ENCODE assay signal across 15 cellular contexts in the genomic region with DNA sequence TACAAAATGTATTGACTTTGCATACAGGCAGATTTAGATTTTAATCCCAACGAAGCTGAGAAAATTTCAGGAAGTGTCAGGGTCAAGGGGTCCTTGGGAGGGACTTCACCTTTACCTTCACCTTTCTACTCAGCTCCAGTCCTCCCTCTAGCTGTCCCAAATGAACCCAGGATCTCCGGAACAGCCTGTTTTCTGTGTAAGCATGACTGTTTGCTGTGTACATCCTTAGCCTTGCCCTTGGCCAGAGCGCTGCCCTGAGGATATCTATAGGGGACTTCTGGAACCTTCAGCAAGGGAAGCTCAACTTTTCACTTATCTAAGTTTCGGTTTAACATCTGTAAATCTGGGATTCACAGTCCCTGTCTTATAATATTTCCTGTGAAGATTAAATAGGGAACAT.
A peak's percentile ranks its signal among the peaks of the same experiment; 100 is the strongest.
DNase-seq lines count a peak whose midpoint lies in the region; TF ChIP-seq lines count a peak whose summit lies in the region.
"Had no signal": no experiment of that assay in that cellular context is flagged by ENCODE, and none has a peak within 500 bp of the region (broad histone marks: within the 10 kb centered on the region; RNA-seq: fewer than 3 reads in every experiment).

No MANE protein-coding gene starts in this region.

- H3K27ac Mint-ChIP-seq in type B pancreatic cell = no peak overlapping the region
- H3K27ac Mint-ChIP-seq: CD14-positive monocyte; CD4-positive, alpha-beta memory T cell; HFFc6 had no signal

- H3K4me3 Mint-ChIP-seq in type B pancreatic cell = no peak overlapping the region
- H3K4me3 Mint-ChIP-seq: CD14-positive monocyte; CD4-positive, alpha-beta memory T cell; HFFc6 had no signal

- no peaks in the 10 kb centered on the region for H3K36me3 Mint-ChIP-seq in type B pancreatic cell
- H3K36me3 Mint-ChIP-seq: CD14-positive monocyte; CD4-positive, alpha-beta memory T cell had no signal

- H2AFZ ChIP-seq in OCI-LY3 (ENCODE audit: low read depth, low read length) (no peak overlapping the region), neural cell (ENCODE audit: low read depth, low read length) (no peak overlapping the region)

- no peaks in the 10 kb centered on the region for H3K4me1 Mint-ChIP-seq in type B pancreatic cell (ENCODE audit: unreplicated experiment)
- H3K4me1 Mint-ChIP-seq: CD14-positive monocyte; CD4-positive, alpha-beta memory T cell had no signal

- TF ChIP-seq RAD21 in neural cell (conservative IDR thresholded peaks at IDR 0.05) = no peak

- peaks cover 28% of the 10 kb centered on the region for H3K27me3 Mint-ChIP-seq in type B pancreatic cell
- H3K27me3 Mint-ChIP-seq: CD4-positive, alpha-beta memory T cell had no signal

- no peaks in the 10 kb centered on the region for H3K79me2 ChIP-seq in OCI-LY3 (ENCODE audit: low read length)
- no peaks in the 10 kb centered on the region for H3K79me2 ChIP-seq in neural cell (replicated peaks; ENCODE audit: insufficient read depth, low read length)

- H3F3A ChIP-seq in neural cell (ENCODE audit: insufficient read depth, low read length, poor library complexity, severe bottlenecking) = no peaks in the 10 kb centered on the region

- H3K27ac ChIP-seq in BLaER1 treated with 17β-estradiol and CSF1 and Interleukin-3, amounts not matched to agents 10 nM and 100 nM = peak overlapping the region in 3 of 11 experiments; percentile 0 to 8 (median 3); a peak in 1 of 22 replicates
- no peak overlapping the region for H3K27ac ChIP-seq in OCI-LY3 (ENCODE audit: low read length)
- H3K27ac ChIP-seq in neural cell (ENCODE audit: low read length) = peak overlapping the region; percentile 8

- H3K4me2 ChIP-seq in BLaER1 treated with 17β-estradiol and CSF1 and Interleukin-3, amounts not matched to agents 10 nM and 100 nM = peak overlapping the region; percentile 56 to 86 (median 72)
- H3K4me2 ChIP-seq in OCI-LY3 (ENCODE audit: low read length) (peak overlapping the region; percentile 64), neural cell (ENCODE audit: low read length) (no peak overlapping the region)

- H3K9me3 Mint-ChIP-seq in type B pancreatic cell = no peaks in the 10 kb centered on the region
- H3K9me3 Mint-ChIP-seq: HFFc6 had no signal

- DNase-seq in HCEC 1CT (no peak), activated gamma-delta T cell treated with Interleukin-2 at 50 U/mL for 16 hours (no peak), type B pancreatic cell (ENCODE audit: extremely low spot score, unreplicated experiment) (no peak)
- DNase-seq: BE2C; CD4-positive, alpha-beta memory T cell; DMS153; DMS79; GF-D8; HFFc6; IMR-90 had no signal

- no peaks in the 10 kb centered on the region for H3K9me2 ChIP-seq in neural cell (ENCODE audit: insufficient read depth, low read length)

- peaks cover 13 to 38% (median 26%) of the 10 kb centered on the region in 10 experiments for H3K4me1 ChIP-seq in BLaER1 treated with 17β-estradiol and CSF1 and Interleukin-3, amounts not matched to agents 10 nM and 100 nM
- H3K4me1 ChIP-seq in OCI-LY3 (ENCODE audit: low read length) = peaks cover 15% of the 10 kb centered on the region
- H3K4me1 ChIP-seq: BE2C had no signal

- H3K9ac ChIP-seq in BLaER1 treated with 17β-estradiol and CSF1 and Interleukin-3, amounts not matched to agents 10 nM and 100 nM = peak overlapping the region in 3 of 11 experiments; percentile 1 to 34 (median 30); a peak in 3 of 22 replicates
- H3K9ac ChIP-seq in OCI-LY3 (ENCODE audit: low read length) (no peak overlapping the region), neural cell (ENCODE audit: low read length) (no peak overlapping the region)

- H4K20me1 ChIP-seq in BLaER1 treated with 17β-estradiol and CSF1 and Interleukin-3, amounts not matched to agents 10 nM and 100 nM = no peaks in the 10 kb centered on the region
- no peaks in the 10 kb centered on the region for H4K20me1 ChIP-seq in OCI-LY3 (ENCODE audit: insufficient read depth, low read length)
- H4K20me1 ChIP-seq in neural cell (ENCODE audit: insufficient read depth) = no peaks in the 10 kb centered on the region

- H3K27me3 ChIP-seq in BLaER1 treated with 17β-estradiol and CSF1 and Interleukin-3, amounts not matched to agents 10 nM and 100 nM = no peaks in the 10 kb centered on the region
- H3K27me3 ChIP-seq in OCI-LY3 (ENCODE audit: low read depth, low read length) (peaks cover 39% of the 10 kb centered on the region), neural cell (ENCODE audit: insufficient read depth, low read depth, low read length) (no peaks in the 10 kb centered on the region)
- H3K27me3 ChIP-seq: BE2C had no signal

- peaks cover 0 to 7% (median 5%) of the 10 kb centered on the region in 11 experiments; a peak in 4 of 22 replicates for H3K9me3 ChIP-seq in BLaER1 treated with 17β-estradiol and CSF1 and Interleukin-3, amounts not matched to agents 10 nM and 100 nM (replicated peaks in 1 of 11)
- H3K9me3 ChIP-seq in OCI-LY3 (ENCODE audit: insufficient read depth, low read length) (no peaks in the 10 kb centered on the region), neural cell (ENCODE audit: low read length) (no peaks in the 10 kb centered on the region)
- H3K9me3 ChIP-seq: BE2C had no signal

- TF ChIP-seq EP300 in neural cell (conservative IDR thresholded peaks at IDR 0.05; ENCODE audit: poor library complexity, severe bottlenecking) = no peak

- no peaks in the 10 kb centered on the region for H3K36me3 ChIP-seq in BLaER1 treated with 17β-estradiol and CSF1 and Interleukin-3, amounts not matched to agents 10 nM and 100 nM
- H3K36me3 ChIP-seq in OCI-LY3 (replicated peaks; ENCODE audit: low read depth, low read length) (no peaks in the 10 kb centered on the region), neural cell (ENCODE audit: insufficient read depth, low read length) (no peaks in the 10 kb centered on the region)
- H3K36me3 ChIP-seq: BE2C had no signal

- H3K4me3 ChIP-seq in BLaER1 treated with 17β-estradiol and CSF1 and Interleukin-3, amounts not matched to agents 10 nM and 100 nM = peak overlapping the region in 4 of 10 experiments; percentile 21 to 47 (median 34); a peak in 2 of 20 replicates
- H3K4me3 ChIP-seq in OCI-LY3 (ENCODE audit: low read length) (peak overlapping the region; percentile 35), neural cell (ENCODE audit: low read length) (peak overlapping the region; percentile 31)
- H3K4me3 ChIP-seq: K562 had no signal

- TF ChIP-seq CTCF in OCI-LY3 (IDR thresholded peaks at IDR 0.05; ENCODE audit: low read depth, low read length) (no peak), neural cell (IDR thresholded peaks at IDR 0.05; ENCODE audit: poor library complexity, severe bottlenecking) (no peak), type B pancreatic cell (conservative IDR thresholded peaks at IDR 0.05) (no peak)

TF ChIP-seq in neural cell, 6 proteins besides CTCF, POLR2A, EP300 and RAD21:
- TF ChIP-seq TAF1 (IDR thresholded peaks at IDR 0.05; ENCODE audit: low read depth) (no peak), SMC3 (conservative IDR thresholded peaks at IDR 0.05; ENCODE audit: poor library complexity) (no peak), EZH2 (IDR thresholded peaks at IDR 0.05; ENCODE audit: borderline replicate concordance, insufficient read depth, low read length, poor library complexity, severe bottlenecking) (no peak), MXI1 (conservative IDR thresholded peaks at IDR 0.05; ENCODE audit: poor library complexity, severe bottlenecking) (no peak), POLR2AphosphoS5 (IDR thresholded peaks at IDR 0.05) (no peak)
- TF ChIP-seq, protein P1, sequence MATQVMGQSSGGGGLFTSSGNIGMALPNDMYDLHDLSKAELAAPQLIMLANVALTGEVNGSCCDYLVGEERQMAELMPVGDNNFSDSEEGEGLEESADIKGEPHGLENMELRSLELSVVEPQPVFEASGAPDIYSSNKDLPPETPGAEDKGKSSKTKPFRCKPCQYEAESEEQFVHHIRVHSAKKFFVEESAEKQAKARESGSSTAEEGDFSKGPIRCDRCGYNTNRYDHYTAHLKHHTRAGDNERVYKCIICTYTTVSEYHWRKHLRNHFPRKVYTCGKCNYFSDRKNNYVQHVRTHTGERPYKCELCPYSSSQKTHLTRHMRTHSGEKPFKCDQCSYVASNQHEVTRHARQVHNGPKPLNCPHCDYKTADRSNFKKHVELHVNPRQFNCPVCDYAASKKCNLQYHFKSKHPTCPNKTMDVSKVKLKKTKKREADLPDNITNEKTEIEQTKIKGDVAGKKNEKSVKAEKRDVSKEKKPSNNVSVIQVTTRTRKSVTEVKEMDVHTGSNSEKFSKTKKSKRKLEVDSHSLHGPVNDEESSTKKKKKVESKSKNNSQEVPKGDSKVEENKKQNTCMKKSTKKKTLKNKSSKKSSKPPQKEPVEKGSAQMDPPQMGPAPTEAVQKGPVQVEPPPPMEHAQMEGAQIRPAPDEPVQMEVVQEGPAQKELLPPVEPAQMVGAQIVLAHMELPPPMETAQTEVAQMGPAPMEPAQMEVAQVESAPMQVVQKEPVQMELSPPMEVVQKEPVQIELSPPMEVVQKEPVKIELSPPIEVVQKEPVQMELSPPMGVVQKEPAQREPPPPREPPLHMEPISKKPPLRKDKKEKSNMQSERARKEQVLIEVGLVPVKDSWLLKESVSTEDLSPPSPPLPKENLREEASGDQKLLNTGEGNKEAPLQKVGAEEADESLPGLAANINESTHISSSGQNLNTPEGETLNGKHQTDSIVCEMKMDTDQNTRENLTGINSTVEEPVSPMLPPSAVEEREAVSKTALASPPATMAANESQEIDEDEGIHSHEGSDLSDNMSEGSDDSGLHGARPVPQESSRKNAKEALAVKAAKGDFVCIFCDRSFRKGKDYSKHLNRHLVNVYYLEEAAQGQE (IDR thresholded peaks at IDR 0.05; ENCODE audit: borderline replicate concordance) = no peak
